Comparison of ENCODE assay signal across 30 cellular contexts in the genomic region with DNA sequence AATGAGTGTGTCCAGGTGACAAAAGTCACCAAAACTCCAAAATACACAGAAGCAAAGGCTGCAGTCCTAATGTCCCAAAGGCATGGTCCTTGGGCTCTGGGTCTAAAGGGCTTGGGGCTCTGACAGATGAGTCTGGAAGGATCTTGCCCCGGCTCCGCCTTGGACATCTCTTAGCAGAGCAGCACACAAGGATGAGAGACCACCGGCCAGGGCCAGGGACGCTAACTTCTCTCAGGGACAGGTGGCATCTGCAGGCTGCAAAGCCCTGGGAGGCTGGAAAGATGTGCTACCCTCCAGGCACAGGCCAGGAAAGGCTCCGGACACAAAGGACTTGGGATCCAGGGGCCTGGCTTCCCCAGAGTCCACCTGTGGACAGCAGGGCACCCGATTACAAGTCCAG. TPM values are rescaled to one million over a fixed set of nuclear protein-coding genes. Genes with fewer than 3 reads are reported as not detected.
DNase-seq lines count a peak whose midpoint lies in the region; ATAC-seq and TF ChIP-seq lines count a peak whose summit lies in the region.
"Had no signal": no experiment of that assay in that cellular context is flagged by ENCODE, and none has a peak within 500 bp of the region (broad histone marks: within the 10 kb centered on the region; RNA-seq: fewer than 3 reads in every experiment).

No MANE protein-coding gene starts in this region.

- no peak for ATAC-seq in CD4-positive, CD25-positive, alpha-beta regulatory T cell (ENCODE audit: low read depth in 2 of 2)
- ATAC-seq in activated CD8-positive, alpha-beta T cell treated with anti-CD3 and anti-CD28 coated beads for 36 hours: no peak
- no peak for ATAC-seq in naive thymus-derived CD4-positive, alpha-beta T cell
- no peak for ATAC-seq in natural killer cell treated with Interleukin-12 subunit alpha and Interleukin-12 subunit beta and Interleukin-15 and Interleukin-18, amount 100 ng/mL, for 72 hours
- ATAC-seq in GM18873 (IDR thresholded peaks at IDR 0.05; ENCODE audit: low FRiP score, unreplicated experiment): no peak
- ATAC-seq: activated naive CD8-positive, alpha-beta T cell treated with anti-CD3 and anti-CD28 coated beads, Interleukin-2, amount 50 U/mL, for 24 hours; pancreas had no signal

- TF ChIP-seq CTCF in activated CD8-positive, alpha-beta T cell treated with anti-CD3 and anti-CD28 coated beads for 36 hours (IDR thresholded peaks at IDR 0.05): no peak

- H3K4me3 ChIP-seq in CD4-positive, CD25-positive, alpha-beta regulatory T cell (ENCODE audit: low read depth, low read length): no peak overlapping the region
- H3K4me3 ChIP-seq in naive thymus-derived CD4-positive, alpha-beta T cell (ENCODE audit: low read length): no peak overlapping the region
- H3K4me3 ChIP-seq: left ventricle myocardium inferior, pancreas, right atrium auricular region, SJSA1, tibial artery, vagina had no signal

- no peak overlapping the region for H3K4me3 Mint-ChIP-seq in activated CD4-positive, alpha-beta T cell treated with anti-CD3 and anti-CD28 coated beads, Interleukin-2, amount 10 ng/mL, durations not matched to agents 7 days and 5 days
- peak overlapping the region in 2 of 4 donors; percentile 52 to 62 for H3K4me3 Mint-ChIP-seq in CD4-positive, CD25-positive, alpha-beta regulatory T cell
- no peak overlapping the region for H3K4me3 Mint-ChIP-seq in activated CD8-positive, alpha-beta T cell treated with anti-CD3 and anti-CD28 coated beads for 36 hours
- H3K4me3 Mint-ChIP-seq in naive thymus-derived CD4-positive, alpha-beta T cell: peak overlapping the region in 6 of 10 donors; percentile 23 to 82 (median 62)
- H3K4me3 Mint-ChIP-seq in natural killer cell treated with Interleukin-12 subunit alpha and Interleukin-12 subunit beta and Interleukin-15 and Interleukin-18, amount 100 ng/mL, for 72 hours: no peak overlapping the region
- H3K4me3 Mint-ChIP-seq: activated naive CD8-positive, alpha-beta T cell treated with anti-CD3 and anti-CD28 coated beads, Interleukin-2, amount 50 U/mL, for 24 hours; natural killer cell had no signal

- no peaks in the 10 kb centered on the region for H3K9me3 Mint-ChIP-seq in activated CD4-positive, alpha-beta T cell treated with anti-CD3 and anti-CD28 coated beads, Interleukin-2, amount 10 ng/mL, durations not matched to agents 7 days and 5 days
- no peaks in the 10 kb centered on the region for H3K9me3 Mint-ChIP-seq in CD4-positive, CD25-positive, alpha-beta regulatory T cell
- no peaks in the 10 kb centered on the region for H3K9me3 Mint-ChIP-seq in activated CD8-positive, alpha-beta T cell treated with anti-CD3 and anti-CD28 coated beads for 36 hours
- H3K9me3 Mint-ChIP-seq in naive thymus-derived CD4-positive, alpha-beta T cell: peaks cover 0 to 2% (median 0%) of the 10 kb centered on the region in 11 donors
- no peaks in the 10 kb centered on the region for H3K9me3 Mint-ChIP-seq in natural killer cell treated with Interleukin-12 subunit alpha and Interleukin-12 subunit beta and Interleukin-15 and Interleukin-18, amount 100 ng/mL, for 72 hours
- H3K9me3 Mint-ChIP-seq: activated naive CD8-positive, alpha-beta T cell treated with anti-CD3 and anti-CD28 coated beads, Interleukin-2, amount 50 U/mL, for 24 hours; CD8-positive, alpha-beta T cell; effector memory CD8-positive, alpha-beta T cell; natural killer cell had no signal

- H3K9me3 ChIP-seq in CD4-positive, CD25-positive, alpha-beta regulatory T cell (ENCODE audit: control insufficient read depth in 2 of 2, low read length in 2 of 2): no peaks in the 10 kb centered on the region
- no peaks in the 10 kb centered on the region for H3K9me3 ChIP-seq in naive thymus-derived CD4-positive, alpha-beta T cell (ENCODE audit: control insufficient read depth in 2 of 3, low read length in 3 of 3)
- H3K9me3 ChIP-seq: left ventricle myocardium inferior, pancreas, right atrium auricular region, SJSA1, tibial artery, vagina had no signal

- H3K27me3 Mint-ChIP-seq in activated CD4-positive, alpha-beta T cell treated with anti-CD3 and anti-CD28 coated beads, Interleukin-2, amount 10 ng/mL, durations not matched to agents 7 days and 5 days: no peaks in the 10 kb centered on the region
- H3K27me3 Mint-ChIP-seq in CD4-positive, CD25-positive, alpha-beta regulatory T cell: no peaks in the 10 kb centered on the region
- no peaks in the 10 kb centered on the region for H3K27me3 Mint-ChIP-seq in activated CD8-positive, alpha-beta T cell treated with anti-CD3 and anti-CD28 coated beads for 36 hours
- H3K27me3 Mint-ChIP-seq in naive thymus-derived CD4-positive, alpha-beta T cell: no peaks in the 10 kb centered on the region
- no peaks in the 10 kb centered on the region for H3K27me3 Mint-ChIP-seq in natural killer cell treated with Interleukin-12 subunit alpha and Interleukin-12 subunit beta and Interleukin-15 and Interleukin-18, amount 100 ng/mL, for 72 hours
- H3K27me3 Mint-ChIP-seq: activated naive CD8-positive, alpha-beta T cell treated with anti-CD3 and anti-CD28 coated beads, Interleukin-2, amount 50 U/mL, for 24 hours; effector memory CD8-positive, alpha-beta T cell had no signal

- POLR2A ChIA-PET in activated CD4-positive, alpha-beta T cell treated with anti-CD3 and anti-CD28 coated beads, Interleukin-2, amount 10 ng/mL, durations not matched to agents 7 days and 5 days (lab: Charles Lee): no interaction called here
- POLR2A ChIA-PET in activated CD8-positive, alpha-beta T cell treated with anti-CD3 and anti-CD28 coated beads for 36 hours (lab: Charles Lee): no interaction called here
- POLR2A ChIA-PET in naive thymus-derived CD4-positive, alpha-beta T cell (lab: Charles Lee): no interaction called here

- no peaks in the 10 kb centered on the region for H3K27me3 ChIP-seq in CD4-positive, CD25-positive, alpha-beta regulatory T cell (ENCODE audit: control insufficient read depth, insufficient read depth, low read length)
- H3K27me3 ChIP-seq in naive thymus-derived CD4-positive, alpha-beta T cell (ENCODE audit: control insufficient read depth in 2 of 2, insufficient read depth in 2 of 2, low read length in 2 of 2): no peaks in the 10 kb centered on the region
- H3K27me3 ChIP-seq: pancreas, right atrium auricular region, SJSA1, tibial artery, vagina had no signal

- intact Hi-C loops in activated CD8-positive, alpha-beta T cell treated with anti-CD3 and anti-CD28 coated beads for 36 hours (cut with micrococcal nuclease): no loop called here
- intact Hi-C loops in naive thymus-derived CD4-positive, alpha-beta T cell (cut with micrococcal nuclease): no loop called here

- no peak overlapping the region for H3K27ac ChIP-seq in CD4-positive, CD25-positive, alpha-beta regulatory T cell (ENCODE audit: insufficient read depth, low read length, poor library complexity, severe bottlenecking)
- no peak overlapping the region for H3K27ac ChIP-seq in naive thymus-derived CD4-positive, alpha-beta T cell (ENCODE audit: low read depth, low read length)
- H3K27ac ChIP-seq: left ventricle myocardium inferior, pancreas, right atrium auricular region, SJSA1, tibial artery, vagina had no signal

- DNase-seq in activated CD4-positive, alpha-beta T cell treated with anti-CD3 and anti-CD28 coated beads, Interleukin-2, amount 10 ng/mL, durations not matched to agents 7 days and 5 days: no peak
- DNase-seq in activated CD4-positive, alpha-beta T cell treated with anti-CD3 and anti-CD28 coated beads, Interleukin-2, amount 50 U/mL, for 1 hour: no peak
- DNase-seq in CD4-positive, CD25-positive, alpha-beta regulatory T cell: no peak
- DNase-seq in activated CD8-positive, alpha-beta T cell treated with anti-CD3 and anti-CD28 coated beads for 36 hours: no peak
- DNase-seq in naive thymus-derived CD4-positive, alpha-beta T cell: no peak
- no peak for DNase-seq in natural killer cell treated with Interleukin-12 subunit alpha and Interleukin-12 subunit beta and Interleukin-15 and Interleukin-18, amount 100 ng/mL, for 72 hours (ENCODE audit: low spot score)
- DNase-seq in activated CD8-positive, alpha-beta memory T cell treated with anti-CD3 and anti-CD28 coated beads for 24 hours: no peak
- DNase-seq: activated CD4-positive, alpha-beta T cell treated with anti-CD3 and anti-CD28 coated beads, Interleukin-2, amount 50 U/mL, for 48 hours; activated gamma-delta T cell treated with Interleukin-2 at 50 U/mL for 16 hours; activated naive CD8-positive, alpha-beta T cell treated with anti-CD3 and anti-CD28 coated beads, Interleukin-2, amount 50 U/mL, for 24 hours; activated T-cell treated with anti-CD3 and anti-CD28 coated beads, Interleukin-2, amount 50 U/mL, for 1 hour; caudate nucleus; DMS 273 treated with DMSO at 0.1 percent for 48 hours; effector memory CD8-positive, alpha-beta T cell; glutamatergic neuron; IMR-90; left ventricle myocardium inferior; midbrain; natural killer cell; NCI-H1694 treated with DMSO at 0.1 percent for 48 hours; NCI-H446; NCI-H774; stimulated activated CD8-positive, alpha-beta memory T cell treated with anti-CD3 and anti-CD28 coated beads, Interleukin-4, amount 100 ng/mL, for 48 hours; tibial artery had no signal

- H3K4me1 ChIP-seq in CD4-positive, CD25-positive, alpha-beta regulatory T cell (ENCODE audit: control insufficient read depth, insufficient read depth, low read length, poor library complexity, severe bottlenecking): peaks cover 57% of the 10 kb centered on the region
- peaks cover 36 to 66% of the 10 kb centered on the region in 2 donors for H3K4me1 ChIP-seq in naive thymus-derived CD4-positive, alpha-beta T cell (ENCODE audit: control insufficient read depth in 2 of 2, insufficient read depth in 2 of 2, low read length in 2 of 2)
- H3K4me1 ChIP-seq: left ventricle myocardium inferior, pancreas, right atrium auricular region, SJSA1, tibial artery, vagina had no signal

- peaks cover 8% of the 10 kb centered on the region for H3K36me3 Mint-ChIP-seq in activated CD4-positive, alpha-beta T cell treated with anti-CD3 and anti-CD28 coated beads, Interleukin-2, amount 10 ng/mL, durations not matched to agents 7 days and 5 days (ENCODE audit: low read depth)
- no peaks in the 10 kb centered on the region for H3K36me3 Mint-ChIP-seq in CD4-positive, CD25-positive, alpha-beta regulatory T cell
- H3K36me3 Mint-ChIP-seq in activated CD8-positive, alpha-beta T cell treated with anti-CD3 and anti-CD28 coated beads for 36 hours (ENCODE audit: low read depth): peaks cover 3% of the 10 kb centered on the region
- H3K36me3 Mint-ChIP-seq in naive thymus-derived CD4-positive, alpha-beta T cell: peaks cover 0 to 17% (median 0%) of the 10 kb centered on the region in 5 donors
- H3K36me3 Mint-ChIP-seq in natural killer cell treated with Interleukin-12 subunit alpha and Interleukin-12 subunit beta and Interleukin-15 and Interleukin-18, amount 100 ng/mL, for 72 hours: no peaks in the 10 kb centered on the region
- H3K36me3 Mint-ChIP-seq: CD8-positive, alpha-beta T cell; natural killer cell had no signal

- H3K4me1 Mint-ChIP-seq in activated CD4-positive, alpha-beta T cell treated with anti-CD3 and anti-CD28 coated beads, Interleukin-2, amount 10 ng/mL, durations not matched to agents 7 days and 5 days: peaks cover 72% of the 10 kb centered on the region
- peaks cover 0 to 59% (median 29%) of the 10 kb centered on the region in 4 donors for H3K4me1 Mint-ChIP-seq in CD4-positive, CD25-positive, alpha-beta regulatory T cell
- peaks cover 47% of the 10 kb centered on the region for H3K4me1 Mint-ChIP-seq in activated CD8-positive, alpha-beta T cell treated with anti-CD3 and anti-CD28 coated beads for 36 hours (ENCODE audit: low read depth)
- peaks cover 40 to 76% (median 69%) of the 10 kb centered on the region in 7 donors for H3K4me1 Mint-ChIP-seq in naive thymus-derived CD4-positive, alpha-beta T cell
- peaks cover 5 to 14% of the 10 kb centered on the region in 2 donors for H3K4me1 Mint-ChIP-seq in natural killer cell treated with Interleukin-12 subunit alpha and Interleukin-12 subunit beta and Interleukin-15 and Interleukin-18, amount 100 ng/mL, for 72 hours (ENCODE audit: low read depth in 2 of 2)

- H3K36me3 ChIP-seq in CD4-positive, CD25-positive, alpha-beta regulatory T cell (ENCODE audit: control insufficient read depth, insufficient read depth, low read length): no peaks in the 10 kb centered on the region
- no peaks in the 10 kb centered on the region for H3K36me3 ChIP-seq in naive thymus-derived CD4-positive, alpha-beta T cell (ENCODE audit: control insufficient read depth in 2 of 3, insufficient read depth in 3 of 3, low read length in 3 of 3)
- H3K36me3 ChIP-seq: left ventricle myocardium inferior, pancreas, right atrium auricular region, vagina had no signal

- peak overlapping the region; percentile 85 for H3K27ac Mint-ChIP-seq in activated CD4-positive, alpha-beta T cell treated with anti-CD3 and anti-CD28 coated beads, Interleukin-2, amount 10 ng/mL, durations not matched to agents 7 days and 5 days
- peak overlapping the region in 2 of 3 donors; percentile 78 to 93 for H3K27ac Mint-ChIP-seq in CD4-positive, CD25-positive, alpha-beta regulatory T cell
- H3K27ac Mint-ChIP-seq in activated CD8-positive, alpha-beta T cell treated with anti-CD3 and anti-CD28 coated beads for 36 hours: peak overlapping the region; percentile 55
- H3K27ac Mint-ChIP-seq in naive thymus-derived CD4-positive, alpha-beta T cell: peak overlapping the region in 7 of 9 donors; percentile 58 to 84 (median 75)
- H3K27ac Mint-ChIP-seq in natural killer cell treated with Interleukin-12 subunit alpha and Interleukin-12 subunit beta and Interleukin-15 and Interleukin-18, amount 100 ng/mL, for 72 hours: no peak overlapping the region
- H3K27ac Mint-ChIP-seq: activated naive CD8-positive, alpha-beta T cell treated with anti-CD3 and anti-CD28 coated beads, Interleukin-2, amount 50 U/mL, for 24 hours had no signal

- CTCF ChIA-PET in activated CD4-positive, alpha-beta T cell treated with anti-CD3 and anti-CD28 coated beads, Interleukin-2, amount 10 ng/mL, durations not matched to agents 7 days and 5 days (lab: Charles Lee): interaction anchor here (0.6 to 1.2 kb wide), 2 partner anchors 35 to 1441 kb away, joined by 3 to 4 read pairs; no protein-coding TSS in a partner anchor
- CTCF ChIA-PET in activated CD8-positive, alpha-beta T cell treated with anti-CD3 and anti-CD28 coated beads for 36 hours (lab: Charles Lee): no interaction called here
- CTCF ChIA-PET in naive thymus-derived CD4-positive, alpha-beta T cell (lab: Charles Lee): interaction anchor here (1.1 to 2.0 kb wide), 2 partner anchors 31 to 82 kb away, joined by 3 to 10 read pairs; no protein-coding TSS in a partner anchor

RNA-seq across cellular contexts. Expression of a gene that starts 14.1 kb away (rescaled TPM):
- total RNA-seq in activated CD4-positive, alpha-beta T cell treated with anti-CD3 and anti-CD28 coated beads, Interleukin-2, amount 10 ng/mL, durations not matched to agents 7 days and 5 days: 100 to 1,000 TPM; 266 to 271 TPM
- total RNA-seq in CD4-positive, CD25-positive, alpha-beta regulatory T cell: 197 TPM
- polyA plus RNA-seq in CD4-positive, CD25-positive, alpha-beta regulatory T cell: 100 to 1,000 TPM; 415 to 598 (median 440) TPM
- total RNA-seq in activated CD8-positive, alpha-beta T cell treated with anti-CD3 and anti-CD28 coated beads for 36 hours: 10 to 100 TPM; 65.9 to 71.4 TPM
- total RNA-seq in naive thymus-derived CD4-positive, alpha-beta T cell: 100 to 1,000 TPM; 147 to 236 (median 182) TPM
- 100 to 1,000 TPM; 348 to 383 TPM for polyA plus RNA-seq in naive thymus-derived CD4-positive, alpha-beta T cell
- 100 to 1,000 TPM in 1 of 2 donors, 10 to 100 TPM in 1; 88.4 to 126 TPM for total RNA-seq in natural killer cell treated with Interleukin-12 subunit alpha and Interleukin-12 subunit beta and Interleukin-15 and Interleukin-18, amount 100 ng/mL, for 72 hours

RNA-seq across cellular contexts. Expression of a gene that starts 38.5 kb away (rescaled TPM):
- 10 to 100 TPM; 21.6 to 24.9 TPM for total RNA-seq in activated CD4-positive, alpha-beta T cell treated with anti-CD3 and anti-CD28 coated beads, Interleukin-2, amount 10 ng/mL, durations not matched to agents 7 days and 5 days
- total RNA-seq in CD4-positive, CD25-positive, alpha-beta regulatory T cell: 1.8 TPM
- 1 to 10 TPM in 3 of 4 donors, under 1 TPM in 1; 0.96 to 1.5 (median 1.4) TPM for polyA plus RNA-seq in CD4-positive, CD25-positive, alpha-beta regulatory T cell
- 10 to 100 TPM; 90.8 to 94.0 TPM for total RNA-seq in activated CD8-positive, alpha-beta T cell treated with anti-CD3 and anti-CD28 coated beads for 36 hours
- total RNA-seq in naive thymus-derived CD4-positive, alpha-beta T cell: 10 to 100 TPM in 2 of 5 experiments, 1 to 10 TPM in 3; 3.0 to 64.2 (median 3.7) TPM
- 1 to 10 TPM; 2.6 to 3.4 TPM for polyA plus RNA-seq in naive thymus-derived CD4-positive, alpha-beta T cell
- total RNA-seq in natural killer cell treated with Interleukin-12 subunit alpha and Interleukin-12 subunit beta and Interleukin-15 and Interleukin-18, amount 100 ng/mL, for 72 hours: 10 to 100 TPM; 11.1 to 27.4 TPM

RNA-seq across cellular contexts. Expression of a gene that starts 45.5 kb away (rescaled TPM):
- not detected for total RNA-seq in activated CD4-positive, alpha-beta T cell treated with anti-CD3 and anti-CD28 coated beads, Interleukin-2, amount 10 ng/mL, durations not matched to agents 7 days and 5 days
- not detected for total RNA-seq in CD4-positive, CD25-positive, alpha-beta regulatory T cell
- not detected for polyA plus RNA-seq in CD4-positive, CD25-positive, alpha-beta regulatory T cell
- not detected for total RNA-seq in activated CD8-positive, alpha-beta T cell treated with anti-CD3 and anti-CD28 coated beads for 36 hours
- under 1 TPM in 1 of 5 experiments, not detected in 4; 0.51 TPM for total RNA-seq in naive thymus-derived CD4-positive, alpha-beta T cell
- polyA plus RNA-seq in naive thymus-derived CD4-positive, alpha-beta T cell: not detected
- total RNA-seq in natural killer cell treated with Interleukin-12 subunit alpha and Interleukin-12 subunit beta and Interleukin-15 and Interleukin-18, amount 100 ng/mL, for 72 hours: not detected
- total RNA-seq: CD8-positive, alpha-beta T cell; natural killer cell; pancreas; right atrium auricular region had no signal

Comparison
In these comparisons a context has a peak if more than half of its experiments do, and no peak if none do; other contexts are left out.
1. H3K27ac Mint-ChIP-seq: peak in activated CD4-positive, alpha-beta T cell treated with anti-CD3 and anti-CD28 coated beads, Interleukin-2, amount 10 ng/mL, durations not matched to agents 7 days and 5 days (single experiment), CD4-positive, CD25-positive, alpha-beta regulatory T cell (2 of 3), activated CD8-positive, alpha-beta T cell treated with anti-CD3 and anti-CD28 coated beads for 36 hours (single experiment) and naive thymus-derived CD4-positive, alpha-beta T cell (7 of 9); none in natural killer cell treated with Interleukin-12 subunit alpha and Interleukin-12 subunit beta and Interleukin-15 and Interleukin-18, amount 100 ng/mL, for 72 hours (0 of 2).
2. H3K4me3 Mint-ChIP-seq: peak in naive thymus-derived CD4-positive, alpha-beta T cell (6 of 10); none in activated CD4-positive, alpha-beta T cell treated with anti-CD3 and anti-CD28 coated beads, Interleukin-2, amount 10 ng/mL, durations not matched to agents 7 days and 5 days (single experiment), activated CD8-positive, alpha-beta T cell treated with anti-CD3 and anti-CD28 coated beads for 36 hours (single experiment) and natural killer cell treated with Interleukin-12 subunit alpha and Interleukin-12 subunit beta and Interleukin-15 and Interleukin-18, amount 100 ng/mL, for 72 hours (single experiment).